Comparison of ENCODE assay signal across 10 cellular contexts in genomic region chr6:149929422-149929821, GRCh38. TPM values are rescaled to one million over a fixed set of nuclear protein-coding genes. Genes with fewer than 3 reads are reported as not detected.
A peak's percentile ranks its signal among the peaks of the same experiment; 100 is the strongest.
DNase-seq lines count a peak whose midpoint lies in the region; ATAC-seq and TF ChIP-seq lines count a peak whose summit lies in the region.
"Had no signal": no experiment of that assay in that cellular context is flagged by ENCODE, and none has a peak within 500 bp of the region (broad histone marks: within the 10 kb centered on the region; RNA-seq: fewer than 3 reads in every experiment).

No MANE protein-coding gene starts in this region.

- TF ChIP-seq CTCF in GM12875 (IDR thresholded peaks at IDR 0.05; ENCODE audit: borderline replicate concordance, insufficient read depth, low read depth, low read length) (peak; percentile 51; the same call in 1 of the 2 replicates), VCaP (conservative IDR thresholded peaks at IDR 0.05) (peak; percentile 29), kidney epithelial cell (IDR thresholded peaks at IDR 0.05; ENCODE audit: insufficient read depth, low read length, poor library complexity, severe bottlenecking) (peak; percentile 54)

- DNase-seq in NCI-H524 (lab: John Stamatoyannopoulos, UW) (peak; percentile 27 to 32), NCI-H524 treated with DMSO at 0.1 percent for 48 hours (lab: John Stamatoyannopoulos, UW) (no peak), kidney epithelial cell (ENCODE audit: low read depth) (no peak), NCI-H1436 (lab: John Stamatoyannopoulos, UW) (no peak), GF-D8 (lab: John Stamatoyannopoulos, UW) (no peak)
- DNase-seq: stimulated activated naive B cell treated with anti-CD40 and anti-IgM and Interleukin-4, amounts not matched to agents 10 μg/mL and 1 μg/mL and 100 μg/mL, for 72 hours had no signal

- H3K36me3 ChIP-seq in kidney epithelial cell (ENCODE audit: control insufficient read depth, insufficient read depth, low read length), result no peaks in the 10 kb centered on the region

- H3K4me3 ChIP-seq in GM12875 (ENCODE audit: low read depth, low read length), result no peak overlapping the region
- no peak overlapping the region for H3K4me3 ChIP-seq in kidney epithelial cell (ENCODE audit: low read depth, low read length)

- H3K27ac ChIP-seq in VCaP, result no peak overlapping the region

- H3K27me3 ChIP-seq in kidney epithelial cell (ENCODE audit: control insufficient read depth, insufficient read depth, low read length), result peaks cover 22% of the 10 kb centered on the region

- no peak for ATAC-seq in HG02884 (IDR thresholded peaks at IDR 0.05; ENCODE audit: unreplicated experiment)
- ATAC-seq: stimulated activated naive B cell treated with anti-CD40 and anti-IgM and Interleukin-4, amounts not matched to agents 10 μg/mL and 1 μg/mL and 100 μg/mL, for 72 hours had no signal

RNA-seq across cellular contexts. Expression of gene RAET1G, which starts 6.5 kb away (rescaled TPM):
- not detected in 2 replicates for total RNA-seq in kidney epithelial cell
- total RNA-seq: skeletal muscle tissue had no signal

RNA-seq across cellular contexts. Expression of gene ULBP2, which starts 12.4 kb away (rescaled TPM):
- 3.5 and 6.1 TPM in 2 replicates for total RNA-seq in kidney epithelial cell
- total RNA-seq: skeletal muscle tissue had no signal

RNA-seq across cellular contexts. Expression of gene RAET1E, which starts 31.5 kb away (rescaled TPM):
- not detected in 2 replicates for total RNA-seq in kidney epithelial cell

RNA-seq across cellular contexts. Expression of gene ULBP1, which starts 34.3 kb away (rescaled TPM):
- total RNA-seq in kidney epithelial cell, result 6.0 and 7.5 TPM in 2 replicates
- total RNA-seq: skeletal muscle tissue had no signal

Comparison
In these comparisons a context has a peak if more than half of its experiments do, and no peak if none do; other contexts are left out.
1. DNase-seq: peak in NCI-H524 (2 of 2); none in NCI-H524 treated with DMSO at 0.1 percent for 48 hours (single experiment), kidney epithelial cell (single experiment), NCI-H1436 (single experiment) and GF-D8 (single experiment).
2. Peak in every context shown above with its lines, with median percentiles within 50 percentile points of each other: CTCF ChIP-seq.